ENCODE assay signal across 17 cellular contexts in genomic region chr1:36773827-36774541, GRCh38.
DNase-seq lines count a peak whose midpoint lies in the region; ATAC-seq, FAIRE-seq and TF ChIP-seq lines count a peak whose summit lies in the region.
"Had no signal": no experiment of that assay in that cellular context is flagged by ENCODE, and none has a peak within 500 bp of the region (broad histone marks: within the 10 kb centered on the region; RNA-seq: fewer than 3 reads in every experiment).

No MANE protein-coding gene starts in this region.

- TF ChIP-seq CTCF in K562 (IDR thresholded peaks at IDR 0.05 in 2 of 3, conservative IDR thresholded peaks at IDR 0.05 in 1 of 3; ENCODE audit: insufficient read depth in 2 of 3, low read depth in 1 of 3, low read length in 3 of 3) (no peak), neural progenitor cell (IDR thresholded peaks at IDR 0.05) (no peak)

- CTCF ChIA-PET in K562 (lab: Yijun Ruan, JAX; ENCODE audit: low intra/inter-chr PET ratio), result no interaction called here

- H3K9me3 Mint-ChIP-seq in neural progenitor cell, result no peaks in the 10 kb centered on the region
- H3K9me3 Mint-ChIP-seq: CD8-positive, alpha-beta memory T cell had no signal

- DNase-seq in NCI-H510A (lab: John Stamatoyannopoulos, UW) (peak; percentile 87), NCI-H510A treated with DMSO at 0.1 percent for 48 hours (lab: John Stamatoyannopoulos, UW) (no peak), NCI-H2227 treated with DMSO at 0.1 percent for 48 hours (lab: John Stamatoyannopoulos, UW) (peak; percentile 31), K562 (ENCODE audit: extremely low read depth in 1 of 4, low spot score in 3 of 4) (no peak), neural progenitor cell (ENCODE audit: low spot score) (no peak), NCI-H226 (no peak), NCI-H1092 treated with DMSO at 0.1 percent for 48 hours (lab: John Stamatoyannopoulos, UW) (no peak)
- DNase-seq: 8988T; CD8-positive, alpha-beta memory T cell; DMS79; HCEC 1CT; Kasumi-1; MM.1S; NCI-H1417 treated with DMSO at 0.1 percent for 48 hours; NCI-H2029 had no signal

- no peak overlapping the region for H3K4me2 ChIP-seq in K562 (ENCODE audit: insufficient read depth, low read length)
- no peak overlapping the region for H3K4me2 ChIP-seq in neural progenitor cell

- POLR2A ChIA-PET in K562 (lab: Yijun Ruan, JAX), result interaction anchor here (0.7 to 1.2 kb wide), 2 partner anchors 9 to 18 kb away, joined by 3 read pairs; no protein-coding TSS in a partner anchor

- no peak for TF ChIP-seq EP300 in K562 (IDR thresholded peaks at IDR 0.05; ENCODE audit: low read length)

- H3K4me3 Mint-ChIP-seq in neural progenitor cell, result no peak overlapping the region
- H3K4me3 Mint-ChIP-seq: CD8-positive, alpha-beta memory T cell had no signal

- H3K27ac ChIP-seq in K562 (ENCODE audit: extremely low read depth, low read depth, low read length) (no peak overlapping the region), neural progenitor cell (no peak overlapping the region)

- peaks cover 12 to 64% of the 10 kb centered on the region in 2 experiments; a peak in 4 of 5 replicates for H3K27me3 ChIP-seq in K562 (ENCODE audit: control insufficient read depth in 2 of 2, insufficient read depth in 2 of 2, low read length in 2 of 2)
- H3K27me3 ChIP-seq in neural progenitor cell, result no peaks in the 10 kb centered on the region

- H3K4me1 Mint-ChIP-seq in neural progenitor cell, result peaks cover 37% of the 10 kb centered on the region
- H3K4me1 Mint-ChIP-seq: CD8-positive, alpha-beta memory T cell had no signal

- ATAC-seq in K562 (peak; percentile 50), HG02981 (IDR thresholded peaks at IDR 0.05; ENCODE audit: unreplicated experiment) (no peak)
- ATAC-seq: Panc1 had no signal

- WGBS in K562 (ENCODE audit: insufficient coverage, low coverage, missing lambda C conversion rate), result 3% methylated on average over 13 of the region's 13 CpGs

- FAIRE-seq in K562 (lab: Jason Lieb, UNC), result no peak

- H3K4me1 ChIP-seq in K562 (replicated peaks in 1 of 2; ENCODE audit: control insufficient read depth in 2 of 2, insufficient read depth in 2 of 2, low read length in 2 of 2) (no peaks in the 10 kb centered on the region), neural progenitor cell (peaks cover 55% of the 10 kb centered on the region)

- 0 out of 2 replicates have a peak, but pooled peaks cover 5% of the 10 kb centered on the region for H4K20me1 ChIP-seq in K562 (replicated peaks; ENCODE audit: control insufficient read depth, insufficient read depth, low read length)
- no peaks in the 10 kb centered on the region for H4K20me1 ChIP-seq in neural progenitor cell (ENCODE audit: low read depth)

- peak overlapping the region; percentile 59 for H3K27ac Mint-ChIP-seq in neural progenitor cell
- H3K27ac Mint-ChIP-seq: CD8-positive, alpha-beta memory T cell had no signal

- H3K79me2 ChIP-seq in K562 (ENCODE audit: control insufficient read depth, insufficient read depth, low read length), result no peaks in the 10 kb centered on the region
- H3K79me2 ChIP-seq in neural progenitor cell (ENCODE audit: low read depth), result no peaks in the 10 kb centered on the region

- H3K36me3 Mint-ChIP-seq in neural progenitor cell, result no peaks in the 10 kb centered on the region
- H3K36me3 Mint-ChIP-seq: CD8-positive, alpha-beta memory T cell had no signal

- BruUV-seq in K562 (replicated peaks; lab: Mats Ljungman, UMichigan), result no TSS peak

- in situ Hi-C loops in K562 (cut with MboI), result no loop called here

- H3K9me1 ChIP-seq in K562 (ENCODE audit: control insufficient read depth, insufficient read depth, low read length), result no peaks in the 10 kb centered on the region

- H3K9ac ChIP-seq in K562 (ENCODE audit: insufficient read depth in 1 of 2, low read depth in 2 of 2, low read length in 2 of 2) (no peak overlapping the region), neural progenitor cell (no peak overlapping the region)

- H3K27me3 Mint-ChIP-seq in neural progenitor cell (ENCODE audit: insufficient read depth, low read depth), result peaks cover 25% of the 10 kb centered on the region

- H2AFZ ChIP-seq in K562 (ENCODE audit: low read depth, low read length) (no peak overlapping the region), neural progenitor cell (replicated peaks) (no peak overlapping the region)

- no peak for TF ChIP-seq POLR2A in K562 (conservative IDR thresholded peaks at IDR 0.05)

- H3F3A ChIP-seq in neural progenitor cell (ENCODE audit: low read depth), result peaks cover 31% of the 10 kb centered on the region

- H3K36me3 ChIP-seq in K562 (ENCODE audit: control insufficient read depth, insufficient read depth, low read length) (no peaks in the 10 kb centered on the region), neural progenitor cell (no peaks in the 10 kb centered on the region)

- no peaks in the 10 kb centered on the region for H3K9me3 ChIP-seq in K562 (replicated peaks; ENCODE audit: control insufficient read depth, insufficient read depth, low read depth, low read length)
- no peaks in the 10 kb centered on the region for H3K9me3 ChIP-seq in neural progenitor cell (ENCODE audit: low read depth)

- intact Hi-C loops in K562 (cut with micrococcal nuclease), result no loop called here

- H3K4me3 ChIP-seq in K562, result no peak overlapping the region
- H3K4me3 ChIP-seq in neural progenitor cell, result no peak overlapping the region

- TF ChIP-seq RAD21 in K562 (CRISPR knock-in tag; conservative IDR thresholded peaks at IDR 0.05 in 1 of 2, IDR thresholded peaks at IDR 0.05 in 1 of 2), result no peak

TF ChIP-seq in K562, 482 proteins besides CTCF, POLR2A, EP300 and RAD21:
- TF ChIP-seq TRIM24 (IDR thresholded peaks at IDR 0.05) (peak; percentile 83 to 90; a peak in 2 of 4 replicates), ATF3 (IDR thresholded peaks at IDR 0.05) (peak; percentile 54; the same call in 1 of the 2 replicates), ATF3 (CRISPR knock-in tag; conservative IDR thresholded peaks at IDR 0.05) (no peak), ZNF584 (CRISPR knock-in tag; IDR thresholded peaks at IDR 0.05; ENCODE audit: low read depth) (peak; percentile 42; the same call in 1 of the 2 replicates), CEBPG (CRISPR knock-in tag; IDR thresholded peaks at IDR 0.05) (peak; percentile 53; the same call in 1 of the 2 replicates), CEBPG (tag; conservative IDR thresholded peaks at IDR 0.05 in 1 of 2, IDR thresholded peaks at IDR 0.05 in 1 of 2) (peak; percentile 76 to 81), ATF7 (IDR thresholded peaks at IDR 0.05) (0 out of 2 replicates have a peak, but pooled peaks have one; percentile 22), DMBX1 (CRISPR knock-in tag; IDR thresholded peaks at IDR 0.05; ENCODE audit: borderline replicate concordance) (no peak), ZNF175 (CRISPR knock-in tag; IDR thresholded peaks at IDR 0.05; ENCODE audit: low read depth) (0 out of 2 replicates have a peak, but pooled peaks have one; percentile 53), ATF4 (CRISPR knock-in tag; IDR thresholded peaks at IDR 0.05) (0 out of 2 replicates have a peak, but pooled peaks have one; percentile 64), TRIM25 (IDR thresholded peaks at IDR 0.05; ENCODE audit: borderline replicate concordance) (no peak), DACH1 (IDR thresholded peaks at IDR 0.05; ENCODE audit: partially characterized antibody) (no peak)

Comparison
In these comparisons a context has a peak if more than half of its experiments do, and no peak if none do; other contexts are left out.
1. DNase-seq: peak in NCI-H510A (single experiment) and NCI-H2227 treated with DMSO at 0.1 percent for 48 hours (single experiment); none in NCI-H510A treated with DMSO at 0.1 percent for 48 hours (single experiment), K562 (0 of 4), neural progenitor cell (single experiment), NCI-H226 (single experiment) and NCI-H1092 treated with DMSO at 0.1 percent for 48 hours (single experiment).